In the genomic region with DNA sequence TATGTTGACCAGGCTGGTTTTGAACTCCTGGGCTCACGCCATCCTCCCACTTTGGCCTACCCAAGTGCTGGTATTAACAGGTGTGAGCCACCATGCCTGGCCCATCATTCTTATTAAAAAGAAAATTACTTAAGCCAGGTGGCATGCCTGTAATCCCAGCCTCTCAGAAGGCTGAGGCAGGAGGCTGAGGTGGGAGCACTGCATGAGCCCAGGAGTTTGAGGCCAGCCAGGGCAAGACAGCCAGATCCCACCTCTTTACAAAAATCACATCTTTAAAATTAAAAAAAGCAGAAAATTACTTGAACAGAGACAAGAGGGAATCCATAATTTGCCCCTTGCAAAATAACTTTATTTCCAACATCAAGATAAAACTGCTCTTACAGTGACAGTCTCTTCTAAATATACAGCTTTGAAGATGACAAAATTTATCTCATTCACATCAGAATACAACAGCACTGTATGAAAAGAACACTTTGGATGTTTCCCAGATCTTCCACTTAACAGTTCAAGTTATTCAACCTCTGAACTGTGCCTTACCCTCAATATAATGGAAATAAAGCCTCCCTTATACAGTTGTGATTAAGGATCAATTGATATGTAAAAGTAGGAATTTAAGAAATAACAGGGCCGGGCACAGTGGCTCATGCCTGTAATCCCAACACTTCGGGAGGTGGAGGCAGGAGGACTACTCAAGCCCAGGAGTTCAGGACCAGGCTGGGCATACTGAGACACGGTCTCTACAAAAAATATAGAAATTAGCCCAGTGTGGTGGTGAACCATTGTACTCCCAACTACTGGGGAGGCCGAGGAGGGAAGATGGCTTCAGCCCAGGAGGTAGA, we compare ENCODE assay signal across 24 cellular contexts.
"Had no signal": no experiment of that assay in that cellular context is flagged by ENCODE, and none has a peak within 500 bp of the region (broad histone marks: within the 10 kb centered on the region; RNA-seq: fewer than 3 reads in every experiment).

No MANE protein-coding gene starts in this region.

- ATAC-seq: activated CD4-positive, alpha-beta T cell treated with anti-CD3 and anti-CD28 coated beads for 36 hours; gastrocnemius medialis; natural killer cell treated with Interleukin-12 subunit alpha and Interleukin-12 subunit beta and Interleukin-15 and Interleukin-18, amount 100 ng/mL, for 72 hours; right cardiac atrium; stimulated activated naive CD8-positive, alpha-beta T cell treated with anti-CD3 and anti-CD28 coated beads, Interleukin-15, amount 100 ng/mL, for 72 hours had no signal

- FAIRE-seq: astrocyte had no signal

- H3K27ac ChIP-seq: colonic mucosa, esophagus squamous epithelium, ovary, prostate gland, tibial artery had no signal

- H3K36me3 ChIP-seq: ovary, prostate gland had no signal

- DNase-seq: activated B cell treated with CpG ODN at 0.5 μM for 24 hours; activated CD4-positive, alpha-beta T cell treated with anti-CD3 and anti-CD28 coated beads for 36 hours; activated CD4-positive, alpha-beta T cell treated with anti-CD3 and anti-CD28 coated beads, Interleukin-2, amount 50 U/mL, for 4 hours; activated CD8-positive, alpha-beta memory T cell treated with anti-CD3 and anti-CD28 coated beads for 24 hours; activated CD8-positive, alpha-beta memory T cell treated with anti-CD3 and anti-CD28 coated beads, Interleukin-2, amount 50 U/mL, for 4 hours; activated naive CD4-positive, alpha-beta T cell treated with Interleukin-2 at 50 U/mL for 16 hours; activated naive CD8-positive, alpha-beta T cell treated with anti-CD3 and anti-CD28 coated beads for 36 hours; activated T-cell treated with anti-CD3 and anti-CD28 coated beads, Interleukin-2, amount 50 U/mL, for 24 hours; central memory CD4-positive, alpha-beta T cell; colonic mucosa; endodermal cell; esophagus squamous epithelium; gastrocnemius medialis; head of caudate nucleus; hypothalamus; midbrain; ovary; right cardiac atrium; stimulated activated CD4-positive, alpha-beta T cell treated with anti-CD3 and anti-CD28 coated beads, Interleukin-1b, Interleukin-23, amount 100 ng/mL, for 48 hours; stimulated activated naive CD8-positive, alpha-beta T cell treated with anti-CD3 and anti-CD28 coated beads, Interleukin-15, amount 100 ng/mL, for 72 hours; tibial artery had no signal

- H3K4me3 ChIP-seq: colonic mucosa, esophagus squamous epithelium, gastrocnemius medialis, ovary, prostate gland, tibial artery had no signal

- H3K4me1 ChIP-seq: colonic mucosa had no signal

- H3K9me3 ChIP-seq: colonic mucosa, esophagus squamous epithelium, gastrocnemius medialis, ovary, prostate gland, tibial artery had no signal

- H3K27me3 ChIP-seq: colonic mucosa, esophagus squamous epithelium, gastrocnemius medialis, ovary, tibial artery had no signal
